In the genomic region with DNA sequence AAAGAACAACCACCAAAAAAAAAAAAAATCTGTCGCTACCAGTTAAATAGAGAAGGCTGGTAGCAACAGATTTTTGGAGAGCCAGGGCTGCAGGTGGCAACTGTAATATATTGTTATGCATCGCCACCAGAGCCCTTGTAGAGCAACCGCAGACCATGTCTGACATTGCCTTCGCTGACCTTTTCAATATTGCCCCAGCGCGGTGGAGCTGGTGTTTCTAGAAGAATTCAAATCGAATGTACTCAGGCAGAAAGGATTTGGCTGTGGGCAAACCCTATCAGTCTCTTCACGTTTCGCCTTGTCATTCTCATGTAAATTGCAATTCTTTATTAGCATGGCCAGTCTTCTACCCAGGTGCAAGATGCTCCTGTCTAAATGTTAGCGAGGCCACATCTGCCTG, we compare ENCODE assay signal across 23 cellular contexts.
DNase-seq lines count a peak whose midpoint lies in the region; ATAC-seq and TF ChIP-seq lines count a peak whose summit lies in the region.
"Had no signal": no experiment of that assay in that cellular context is flagged by ENCODE, and none has a peak within 500 bp of the region (broad histone marks: within the 10 kb centered on the region; RNA-seq: fewer than 3 reads in every experiment).

No MANE protein-coding gene starts in this region.

- no peaks in the 10 kb centered on the region for H3K9me2 ChIP-seq in GM23338 (ENCODE audit: insufficient read depth)
- H3K9me2 ChIP-seq: SK-N-SH had no signal

- H3K4me3 ChIP-seq in GM23338: no peak overlapping the region
- H3K4me3 ChIP-seq: K562, MG63 had no signal

- peaks cover 13% of the 10 kb centered on the region for H3K4me1 ChIP-seq in GM23338 (ENCODE audit: insufficient read depth)

- CTCF ChIA-PET in WTC11 (lab: Charles Lee): interaction anchor here (0.6 to 2.2 kb wide), 3 partner anchors 11 to 186 kb away, joined by 3 to 12 read pairs (median 6); no protein-coding TSS in a partner anchor

- POLR2A ChIA-PET in WTC11 (lab: Charles Lee): no interaction called here

- H3F3A ChIP-seq in GM23338 (replicated peaks; ENCODE audit: low read depth): no peaks in the 10 kb centered on the region

- peak overlapping the region; percentile 29 for H3K4me2 ChIP-seq in GM23338
- H3K4me2 ChIP-seq: SK-N-SH had no signal

- H3K9me3 Mint-ChIP-seq in GM23338 (peaks cover 98% of the 10 kb centered on the region), WTC11 (peaks cover 4% of the 10 kb centered on the region; the same call in 1 of the 2 replicates)

- H3K4me1 Mint-ChIP-seq in GM23338: no peaks in the 10 kb centered on the region
- H3K4me1 Mint-ChIP-seq in WTC11: peaks cover 61% of the 10 kb centered on the region
- H3K4me1 Mint-ChIP-seq: B cell; CD8-positive, alpha-beta memory T cell had no signal

- H3K27ac ChIP-seq in GM23338 (ENCODE audit: low read depth): no peak overlapping the region
- H3K27ac ChIP-seq: 22Rv1, C4-2B had no signal

- H3K27me3 Mint-ChIP-seq in GM23338 (ENCODE audit: insufficient read depth, low read depth, poor library complexity): peaks cover 4% of the 10 kb centered on the region
- H3K27me3 Mint-ChIP-seq in WTC11 (ENCODE audit: low read depth): peaks cover 53% of the 10 kb centered on the region

- ATAC-seq in GM23338 (no peak), WTC11 (peak; percentile 46), sciatic nerve (no peak)
- ATAC-seq: K562 had no signal

- no peaks in the 10 kb centered on the region for H4K20me1 ChIP-seq in GM23338 (replicated peaks; ENCODE audit: insufficient read depth)

- no peaks in the 10 kb centered on the region for H3K79me2 ChIP-seq in GM23338 (replicated peaks; ENCODE audit: insufficient read depth)

- intact Hi-C loops in sciatic nerve (cut with DNase I): no loop called here

- H3K36me3 Mint-ChIP-seq in GM23338 (ENCODE audit: low read depth): peaks cover 35% of the 10 kb centered on the region
- 0 out of 2 replicates have a peak, but pooled peaks cover 3% of the 10 kb centered on the region for H3K36me3 Mint-ChIP-seq in WTC11
- H3K36me3 Mint-ChIP-seq: CD8-positive, alpha-beta memory T cell had no signal

- H2AFZ ChIP-seq in GM23338: no peak overlapping the region

- TF ChIP-seq CTCF in GM23338 (conservative IDR thresholded peaks at IDR 0.05; ENCODE audit: low read depth in 2 of 2) (no peak), WTC11 (IDR thresholded peaks at IDR 0.05) (no peak)

- no peaks in the 10 kb centered on the region; the same call in 1 of the 2 replicates for H3K36me3 ChIP-seq in GM23338 (ENCODE audit: insufficient read depth)
- H3K36me3 ChIP-seq: MG63 had no signal

- no peaks in the 10 kb centered on the region for H3K27me3 ChIP-seq in GM23338 (ENCODE audit: insufficient read depth)
- H3K27me3 ChIP-seq: MG63 had no signal

- H3K27ac Mint-ChIP-seq in GM23338 (no peak overlapping the region), WTC11 (peak overlapping the region; percentile 70; the same call in 1 of the 2 replicates)
- H3K27ac Mint-ChIP-seq: B cell; CD8-positive, alpha-beta memory T cell; T-helper 1 cell treated with Interleukin-12 subunit alpha and Interleukin-12 subunit beta and Interleukin-4 antibody, amounts not matched to agents 30 μg/mL and 1 μg/mL, for 36 hours had no signal

- DNase-seq in NCI-H146 (lab: John Stamatoyannopoulos, UW) (peak; percentile 9), NCI-H146 treated with DMSO at 0.1 percent for 48 hours (lab: John Stamatoyannopoulos, UW; ENCODE audit: unreplicated experiment) (no peak), GM23338 (ENCODE audit: low spot score) (peak; percentile 16), NCI-H2107 treated with DMSO at 0.1 percent for 48 hours (lab: John Stamatoyannopoulos, UW; ENCODE audit: unreplicated experiment) (peak; percentile 85), WTC11 (ENCODE audit: low spot score) (no peak), sciatic nerve (ENCODE audit: low spot score) (no peak), mesenteric fat pad (ENCODE audit: low spot score) (no peak), NCI-H2081 (lab: John Stamatoyannopoulos, UW) (no peak)
- DNase-seq: CD8-positive, alpha-beta memory T cell; DMS 273 treated with DMSO at 0.1 percent for 48 hours; DND-41; H7; MG63; NCI-H2029; NCI-H510A; NCI-H748 treated with DMSO at 0.1 percent for 48 hours; SK-N-SH; SW 1271 had no signal

- no peak overlapping the region for H3K4me3 Mint-ChIP-seq in GM23338
- no peak overlapping the region; the same call in 1 of the 2 replicates for H3K4me3 Mint-ChIP-seq in WTC11
- H3K4me3 Mint-ChIP-seq: B cell; CD8-positive, alpha-beta memory T cell; T-helper 1 cell treated with Interleukin-12 subunit alpha and Interleukin-12 subunit beta and Interleukin-4 antibody, amounts not matched to agents 30 μg/mL and 1 μg/mL, for 36 hours had no signal

TF ChIP-seq in GM23338, 12 proteins besides CTCF, POLR2A, EP300 and RAD21:
- TF ChIP-seq EZH2 (IDR thresholded peaks at IDR 0.05; ENCODE audit: low read depth, unreplicated experiment) (no peak), JUNB (IDR thresholded peaks at IDR 0.05; ENCODE audit: unreplicated experiment) (no peak), POLR2AphosphoS5 (IDR thresholded peaks at IDR 0.05; ENCODE audit: low read depth) (no peak), ZNF114 (CRISPR knock-in tag; IDR thresholded peaks at IDR 0.05) (no peak), ZNF331 (CRISPR knock-in tag; IDR thresholded peaks at IDR 0.05; ENCODE audit: low read depth) (no peak)
- TF ChIP-seq, protein P1, sequence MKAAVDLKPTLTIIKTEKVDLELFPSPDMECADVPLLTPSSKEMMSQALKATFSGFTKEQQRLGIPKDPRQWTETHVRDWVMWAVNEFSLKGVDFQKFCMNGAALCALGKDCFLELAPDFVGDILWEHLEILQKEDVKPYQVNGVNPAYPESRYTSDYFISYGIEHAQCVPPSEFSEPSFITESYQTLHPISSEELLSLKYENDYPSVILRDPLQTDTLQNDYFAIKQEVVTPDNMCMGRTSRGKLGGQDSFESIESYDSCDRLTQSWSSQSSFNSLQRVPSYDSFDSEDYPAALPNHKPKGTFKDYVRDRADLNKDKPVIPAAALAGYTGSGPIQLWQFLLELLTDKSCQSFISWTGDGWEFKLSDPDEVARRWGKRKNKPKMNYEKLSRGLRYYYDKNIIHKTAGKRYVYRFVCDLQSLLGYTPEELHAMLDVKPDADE (IDR thresholded peaks at IDR 0.05): no peak

TF ChIP-seq in WTC11, 78 proteins besides CTCF, POLR2A, EP300 and RAD21:
- TF ChIP-seq OVOL2 (CRISPR knock-in tag; IDR thresholded peaks at IDR 0.05; ENCODE audit: borderline replicate concordance) (no peak), NFE2L1 (CRISPR knock-in tag; IDR thresholded peaks at IDR 0.05) (0 out of 2 replicates have a peak, but pooled peaks have one; percentile 21)

Comparison
In these comparisons a context has a peak if more than half of its experiments do, and no peak if none do; other contexts are left out.
1. DNase-seq: peak in NCI-H146 (single experiment), GM23338 (single experiment) and NCI-H2107 treated with DMSO at 0.1 percent for 48 hours (single experiment); none in NCI-H146 treated with DMSO at 0.1 percent for 48 hours (single experiment), WTC11 (single experiment), sciatic nerve (single experiment), mesenteric fat pad (single experiment) and NCI-H2081 (0 of 2).